Comparison of ENCODE assay signal across 11 cellular contexts in genomic region chr13:48158915-48159314, GRCh38.
DNase-seq lines count a peak whose midpoint lies in the region; ATAC-seq and TF ChIP-seq lines count a peak whose summit lies in the region.
"Had no signal": no experiment of that assay in that cellular context is flagged by ENCODE, and none has a peak within 500 bp of the region (broad histone marks: within the 10 kb centered on the region; RNA-seq: fewer than 3 reads in every experiment).

No MANE protein-coding gene starts in this region.

- 47% methylated on average over 3 of the region's 3 CpGs for WGBS in suprapubic skin

- no peak for TF ChIP-seq POLR2A in suprapubic skin (IDR thresholded peaks at IDR 0.05)

- H3K9me3 ChIP-seq in RWPE2 (ENCODE audit: severe bottlenecking) (no peaks in the 10 kb centered on the region), suprapubic skin (no peaks in the 10 kb centered on the region)
- H3K9me3 ChIP-seq: thoracic aorta had no signal

- ATAC-seq in activated CD8-positive, alpha-beta memory T cell treated with anti-CD3 and anti-CD28 coated beads, Interleukin-2, amount 10 ng/mL, durations not matched to agents 7 days and 5 days, result no peak
- no peak for ATAC-seq in RWPE2 (ENCODE audit: low read depth)
- no peak for ATAC-seq in foreskin keratinocyte

- no peak for TF ChIP-seq CTCF in RWPE2 (IDR thresholded peaks at IDR 0.05; ENCODE audit: poor library complexity, severe bottlenecking)
- no peak for TF ChIP-seq CTCF in foreskin keratinocyte (conservative IDR thresholded peaks at IDR 0.05)
- TF ChIP-seq CTCF in suprapubic skin (IDR thresholded peaks at IDR 0.05), result no peak
- no peak for TF ChIP-seq CTCF in mesothelial cell of epicardium (IDR thresholded peaks at IDR 0.05; ENCODE audit: unreplicated experiment)

- H3K36me3 Mint-ChIP-seq in activated CD8-positive, alpha-beta memory T cell treated with anti-CD3 and anti-CD28 coated beads, Interleukin-2, amount 10 ng/mL, durations not matched to agents 7 days and 5 days, result peaks cover 1% of the 10 kb centered on the region
- no peaks in the 10 kb centered on the region for H3K36me3 Mint-ChIP-seq in mesothelial cell of epicardium

- no peak overlapping the region for H3K4me3 Mint-ChIP-seq in activated CD8-positive, alpha-beta memory T cell treated with anti-CD3 and anti-CD28 coated beads, Interleukin-2, amount 10 ng/mL, durations not matched to agents 7 days and 5 days
- no peak overlapping the region for H3K4me3 Mint-ChIP-seq in mesothelial cell of epicardium

- CTCF ChIA-PET in activated CD8-positive, alpha-beta memory T cell treated with anti-CD3 and anti-CD28 coated beads, Interleukin-2, amount 10 ng/mL, durations not matched to agents 7 days and 5 days (lab: Charles Lee), result no interaction called here

- peaks cover 53% of the 10 kb centered on the region for H3K4me1 ChIP-seq in RWPE2 (ENCODE audit: insufficient read depth, poor library complexity, severe bottlenecking)
- peaks cover 58% of the 10 kb centered on the region for H3K4me1 ChIP-seq in foreskin keratinocyte
- H3K4me1 ChIP-seq in suprapubic skin, result peaks cover 94% of the 10 kb centered on the region

- H3K27me3 ChIP-seq in RWPE2 (ENCODE audit: insufficient read depth, poor library complexity, severe bottlenecking) (no peaks in the 10 kb centered on the region), foreskin keratinocyte (no peaks in the 10 kb centered on the region), suprapubic skin (no peaks in the 10 kb centered on the region)

- H3K27ac ChIP-seq in RWPE2 (ENCODE audit: poor library complexity, severe bottlenecking) (peak overlapping the region; percentile 76), foreskin keratinocyte (peak overlapping the region; percentile 99), suprapubic skin (peak overlapping the region; percentile 92)
- H3K27ac ChIP-seq: thoracic aorta had no signal

- H3K36me3 ChIP-seq in RWPE2 (ENCODE audit: low read depth) (no peaks in the 10 kb centered on the region), suprapubic skin (no peaks in the 10 kb centered on the region)
- H3K36me3 ChIP-seq: thoracic aorta had no signal

- H3K9me3 Mint-ChIP-seq in activated CD8-positive, alpha-beta memory T cell treated with anti-CD3 and anti-CD28 coated beads, Interleukin-2, amount 10 ng/mL, durations not matched to agents 7 days and 5 days (ENCODE audit: low read depth), result no peaks in the 10 kb centered on the region
- no peaks in the 10 kb centered on the region for H3K9me3 Mint-ChIP-seq in mesothelial cell of epicardium
- H3K9me3 Mint-ChIP-seq: T-helper 2 cell treated with Interferon-gamma antibody and Interleukin-4, amounts not matched to agents 5 μg/mL and 100 μg/mL, for 36 hours had no signal

- H3K4me3 ChIP-seq in RWPE2 (ENCODE audit: severe bottlenecking), result no peak overlapping the region
- no peak overlapping the region for H3K4me3 ChIP-seq in suprapubic skin
- H3K4me3 ChIP-seq: thoracic aorta had no signal

- H3K27ac Mint-ChIP-seq in activated CD8-positive, alpha-beta memory T cell treated with anti-CD3 and anti-CD28 coated beads, Interleukin-2, amount 10 ng/mL, durations not matched to agents 7 days and 5 days, result peak overlapping the region; percentile 30
- H3K27ac Mint-ChIP-seq in mesothelial cell of epicardium, result no peak overlapping the region

- H3K4me1 Mint-ChIP-seq in activated CD8-positive, alpha-beta memory T cell treated with anti-CD3 and anti-CD28 coated beads, Interleukin-2, amount 10 ng/mL, durations not matched to agents 7 days and 5 days, result peaks cover 45% of the 10 kb centered on the region
- no peaks in the 10 kb centered on the region for H3K4me1 Mint-ChIP-seq in mesothelial cell of epicardium

- no peak for DNase-seq in activated CD8-positive, alpha-beta memory T cell treated with anti-CD3 and anti-CD28 coated beads, Interleukin-2, amount 10 ng/mL, durations not matched to agents 7 days and 5 days
- DNase-seq in activated CD8-positive, alpha-beta memory T cell treated with anti-CD3 and anti-CD28 coated beads, Interleukin-2, amount 50 U/mL, for 48 hours, result no peak
- DNase-seq in RWPE2 (ENCODE audit: low spot score), result no peak
- DNase-seq in foreskin keratinocyte, result peak in 1 of 2 donors; percentile 51
- DNase-seq in suprapubic skin (ENCODE audit: low spot score in 2 of 2), result no peak
- no peak for DNase-seq in NCI-H2196 treated with DMSO at 0.1 percent for 48 hours (lab: John Stamatoyannopoulos, UW; ENCODE audit: unreplicated experiment)
- no peak for DNase-seq in mesothelial cell of epicardium (ENCODE audit: low spot score in 2 of 2, unreplicated experiment in 2 of 2)
- no peak for DNase-seq in NCI-H510A treated with DMSO at 0.1 percent for 48 hours (lab: John Stamatoyannopoulos, UW)
- DNase-seq: DMS79 had no signal

- TF ChIP-seq EP300 in suprapubic skin (IDR thresholded peaks at IDR 0.05), result no peak

- no peaks in the 10 kb centered on the region for H3K27me3 Mint-ChIP-seq in activated CD8-positive, alpha-beta memory T cell treated with anti-CD3 and anti-CD28 coated beads, Interleukin-2, amount 10 ng/mL, durations not matched to agents 7 days and 5 days
- no peaks in the 10 kb centered on the region for H3K27me3 Mint-ChIP-seq in mesothelial cell of epicardium (ENCODE audit: low read depth)
